19 cellular contexts compared by ENCODE assay signal in genomic region chr11:76448506-76448905, GRCh38. TPM values are rescaled to one million over a fixed set of nuclear protein-coding genes. Genes with fewer than 3 reads are reported as not detected.
A peak's percentile ranks its signal among the peaks of the same experiment; 100 is the strongest.
DNase-seq lines count a peak whose midpoint lies in the region; ATAC-seq and TF ChIP-seq lines count a peak whose summit lies in the region.
"Had no signal": no experiment of that assay in that cellular context is flagged by ENCODE, and none has a peak within 500 bp of the region (broad histone marks: within the 10 kb centered on the region; RNA-seq: fewer than 3 reads in every experiment).

No MANE protein-coding gene starts in this region.

- H3K27me3 ChIP-seq in HUES48 (ENCODE audit: control insufficient read depth, insufficient read depth, low read length) (no peaks in the 10 kb centered on the region), iPS-20b (ENCODE audit: insufficient read depth, low read length) (no peaks in the 10 kb centered on the region), psoas muscle (ENCODE audit: insufficient read depth in 3 of 3, low read length in 2 of 3) (no peaks in the 10 kb centered on the region)
- H3K27me3 ChIP-seq: BE2C had no signal

- no peak for TF ChIP-seq CTCF in WTC11 (IDR thresholded peaks at IDR 0.05)
- no peak for TF ChIP-seq CTCF in psoas muscle (IDR thresholded peaks at IDR 0.05)

- peak overlapping the region; percentile 36; the same call in 1 of the 2 replicates for H3K4me3 Mint-ChIP-seq in WTC11
- no peak overlapping the region for H3K4me3 Mint-ChIP-seq in activated CD4-positive, alpha-beta memory T cell treated with anti-CD3 and anti-CD28 coated beads, Interleukin-2, amount 10 ng/mL, durations not matched to agents 7 days and 5 days
- H3K4me3 Mint-ChIP-seq: IgD-negative memory B cell had no signal

- H3K36me3 Mint-ChIP-seq in WTC11 = peaks cover 27% of the 10 kb centered on the region
- H3K36me3 Mint-ChIP-seq in activated CD4-positive, alpha-beta memory T cell treated with anti-CD3 and anti-CD28 coated beads, Interleukin-2, amount 10 ng/mL, durations not matched to agents 7 days and 5 days (ENCODE audit: low read depth) = peaks cover 57% of the 10 kb centered on the region

- H3K4me1 Mint-ChIP-seq in WTC11 = peaks cover 67% of the 10 kb centered on the region
- peaks cover 28% of the 10 kb centered on the region for H3K4me1 Mint-ChIP-seq in activated CD4-positive, alpha-beta memory T cell treated with anti-CD3 and anti-CD28 coated beads, Interleukin-2, amount 10 ng/mL, durations not matched to agents 7 days and 5 days

- DNase-seq in WTC11 (ENCODE audit: low spot score) = no peak
- DNase-seq in activated CD4-positive, alpha-beta memory T cell treated with anti-CD3 and anti-CD28 coated beads, Interleukin-2, amount 10 ng/mL, durations not matched to agents 7 days and 5 days = no peak
- no peak for DNase-seq in psoas muscle
- DNase-seq: ACHN; BE2C; C1 segment of cervical spinal cord; Caco-2; CD4-positive, CD25-positive, alpha-beta regulatory T cell; CD8-positive, alpha-beta memory T cell; GOT3; HCEC 1CT; Karpas-422; KBM-7 had no signal

- H3K27ac ChIP-seq in HUES48 (ENCODE audit: low read depth, low read length) (peak overlapping the region; percentile 83), iPS-20b (ENCODE audit: low read length) (peak overlapping the region; percentile 84), psoas muscle (no peak overlapping the region)

- peaks cover 37% of the 10 kb centered on the region for H3K36me3 ChIP-seq in HUES48 (ENCODE audit: control insufficient read depth, insufficient read depth, low read length)
- peaks cover 58% of the 10 kb centered on the region for H3K36me3 ChIP-seq in iPS-20b (ENCODE audit: insufficient read depth, low read depth, low read length)
- peaks cover 0 to 66% of the 10 kb centered on the region in 2 donors for H3K36me3 ChIP-seq in psoas muscle (ENCODE audit: insufficient read depth in 1 of 2, low read depth in 1 of 2)

- H3K9me3 Mint-ChIP-seq in WTC11 = no peaks in the 10 kb centered on the region
- no peaks in the 10 kb centered on the region for H3K9me3 Mint-ChIP-seq in activated CD4-positive, alpha-beta memory T cell treated with anti-CD3 and anti-CD28 coated beads, Interleukin-2, amount 10 ng/mL, durations not matched to agents 7 days and 5 days
- H3K9me3 Mint-ChIP-seq: CD4-positive, CD25-positive, alpha-beta regulatory T cell; CD8-positive, alpha-beta memory T cell; IgD-negative memory B cell had no signal

- CTCF ChIA-PET in WTC11 (lab: Charles Lee) = interaction anchor here (0.9 to 1.5 kb wide), 7 partner anchors 10 to 241 kb away, joined by 3 to 5 read pairs (median 3); no protein-coding TSS in a partner anchor
- CTCF ChIA-PET in activated CD4-positive, alpha-beta memory T cell treated with anti-CD3 and anti-CD28 coated beads, Interleukin-2, amount 10 ng/mL, durations not matched to agents 7 days and 5 days (lab: Charles Lee) = interaction anchor here (0.6 to 1.3 kb wide), 2 partner anchors 28 to 66 kb away, joined by 3 read pairs; no protein-coding TSS in a partner anchor

- no peaks in the 10 kb centered on the region for H3K27me3 Mint-ChIP-seq in WTC11 (ENCODE audit: low read depth)
- H3K27me3 Mint-ChIP-seq in activated CD4-positive, alpha-beta memory T cell treated with anti-CD3 and anti-CD28 coated beads, Interleukin-2, amount 10 ng/mL, durations not matched to agents 7 days and 5 days = no peaks in the 10 kb centered on the region
- H3K27me3 Mint-ChIP-seq: CD4-positive, CD25-positive, alpha-beta regulatory T cell; IgD-negative memory B cell had no signal

- POLR2A ChIA-PET in WTC11 (lab: Charles Lee) = interaction anchor here (0.7 kb wide), 1 partner anchor 65 kb away, joined by 4 read pairs; no protein-coding TSS in a partner anchor
- POLR2A ChIA-PET in activated CD4-positive, alpha-beta memory T cell treated with anti-CD3 and anti-CD28 coated beads, Interleukin-2, amount 10 ng/mL, durations not matched to agents 7 days and 5 days (lab: Charles Lee) = no interaction called here

- intact Hi-C loops in psoas muscle (cut with DNase I) = loop anchor here in 1 of 2 donors (10.0 kb wide), 1 partner anchor 214 kb away; no protein-coding TSS in a partner anchor

- H3K4me3 ChIP-seq in HUES48 (ENCODE audit: low read depth, low read length) (peak overlapping the region; percentile 15; the same call in 1 of the 2 replicates), iPS-20b (ENCODE audit: low read length) (peak overlapping the region; percentile 43; the same call in 1 of the 2 replicates), psoas muscle (no peak overlapping the region)

- H3K9me3 ChIP-seq in HUES48 (ENCODE audit: control insufficient read depth, insufficient read depth, low read length) (no peaks in the 10 kb centered on the region), iPS-20b (ENCODE audit: insufficient read depth, low read depth, low read length) (no peaks in the 10 kb centered on the region), psoas muscle (no peaks in the 10 kb centered on the region)
- H3K9me3 ChIP-seq: BE2C, Caco-2 had no signal

- H3K4me1 ChIP-seq in HUES48 (ENCODE audit: control insufficient read depth, insufficient read depth, low read length) (peaks cover 53% of the 10 kb centered on the region), iPS-20b (ENCODE audit: insufficient read depth, low read length) (peaks cover 46% of the 10 kb centered on the region), psoas muscle (no peaks in the 10 kb centered on the region)
- H3K4me1 ChIP-seq: BE2C had no signal

- no peak for ATAC-seq in WTC11
- ATAC-seq in GM19035 (IDR thresholded peaks at IDR 0.05; ENCODE audit: unreplicated experiment) = no peak
- ATAC-seq in HG02678 (IDR thresholded peaks at IDR 0.05; ENCODE audit: unreplicated experiment) = no peak
- no peak for ATAC-seq in psoas muscle
- ATAC-seq: HepG2 had no signal

- peak overlapping the region; percentile 78; the same call in 1 of the 2 replicates for H3K27ac Mint-ChIP-seq in WTC11
- no peak overlapping the region for H3K27ac Mint-ChIP-seq in activated CD4-positive, alpha-beta memory T cell treated with anti-CD3 and anti-CD28 coated beads, Interleukin-2, amount 10 ng/mL, durations not matched to agents 7 days and 5 days
- H3K27ac Mint-ChIP-seq: CD4-positive, CD25-positive, alpha-beta regulatory T cell; IgD-negative memory B cell had no signal

- H3K9ac ChIP-seq in HUES48 (ENCODE audit: low read depth, low read length) (no peak overlapping the region), iPS-20b (ENCODE audit: low read depth, low read length) (peak overlapping the region; percentile 60; the same call in 1 of the 2 replicates)

- WGBS in psoas muscle, 3 donors = 39 to 47% (median 44%) methylated on average over 2 of the region's 2 CpGs

TF ChIP-seq in WTC11, 78 proteins besides CTCF, POLR2A, EP300 and RAD21 (continues in another document):
- TF ChIP-seq MXD4 (CRISPR knock-in tag; IDR thresholded peaks at IDR 0.05; ENCODE audit: borderline replicate concordance) = no peak
- TF ChIP-seq HMGA2 (CRISPR knock-in tag; IDR thresholded peaks at IDR 0.05) = no peak
- no peak for TF ChIP-seq ZNF281 (CRISPR knock-in tag; IDR thresholded peaks at IDR 0.05)
- no peak for TF ChIP-seq ETV6 (CRISPR knock-in tag; IDR thresholded peaks at IDR 0.05)
- TF ChIP-seq ZNF512 (CRISPR knock-in tag; IDR thresholded peaks at IDR 0.05; ENCODE audit: borderline replicate concordance) = no peak
- TF ChIP-seq RELA (CRISPR knock-in tag; IDR thresholded peaks at IDR 0.05; ENCODE audit: borderline replicate concordance) = no peak
- TF ChIP-seq NR2C2 (CRISPR knock-in tag; IDR thresholded peaks at IDR 0.05) = no peak
- TF ChIP-seq NR3C1 (CRISPR knock-in tag; conservative IDR thresholded peaks at IDR 0.05; ENCODE audit: low read depth) = no peak
- TF ChIP-seq CDX4 (CRISPR knock-in tag; IDR thresholded peaks at IDR 0.05; ENCODE audit: borderline replicate concordance) = no peak

RNA-seq across cellular contexts. Expression of gene EMSY, which starts 3.7 kb away (rescaled TPM):
- 25.3 to 31.1 TPM (median 29.2 TPM) in 3 replicates for total RNA-seq in WTC11 (2021)
- 10 to 100 TPM; 33.9 to 35.5 TPM for total RNA-seq in activated CD4-positive, alpha-beta memory T cell treated with anti-CD3 and anti-CD28 coated beads, Interleukin-2, amount 10 ng/mL, durations not matched to agents 7 days and 5 days
- total RNA-seq in psoas muscle = 10 to 100 TPM; 12.7 to 17.2 (median 15.9) TPM
- 10 to 100 TPM in 2 of 3 donors, 1 to 10 TPM in 1; 5.8 to 11.7 (median 10.9) TPM for polyA plus RNA-seq in psoas muscle
